ENCODE assay signal across 8 cellular contexts in genomic region chr1:27418786-27419185, GRCh38. TPM values are rescaled to one million over a fixed set of nuclear protein-coding genes. Genes with fewer than 3 reads are reported as not detected.
DNase-seq lines count a peak whose midpoint lies in the region; ATAC-seq and TF ChIP-seq lines count a peak whose summit lies in the region.

No MANE protein-coding gene starts in this region.

- WGBS in prostate gland, result 40% methylated on average over 6 of the region's 6 CpGs

- peak overlapping the region; percentile 90 for H3K27ac ChIP-seq in OCI-LY1 (ENCODE audit: low read depth, low read length, poor library complexity, severe bottlenecking)
- H3K27ac ChIP-seq in prostate gland, result peak overlapping the region; percentile 64 to 68

- H3K4me3 ChIP-seq in OCI-LY1 (ENCODE audit: low read depth, low read length, poor library complexity, severe bottlenecking) (no peak overlapping the region), prostate gland (no peak overlapping the region)

- no peak overlapping the region for H2AFZ ChIP-seq in OCI-LY1 (ENCODE audit: low read length)

- no peak for TF ChIP-seq CTCF in OCI-LY1 (IDR thresholded peaks at IDR 0.05; ENCODE audit: low read length)
- TF ChIP-seq CTCF in prostate gland (IDR thresholded peaks at IDR 0.05), result no peak

- ATAC-seq in GM18909 (IDR thresholded peaks at IDR 0.05; ENCODE audit: poor library complexity, unreplicated experiment), result peak; percentile 14
- ATAC-seq in effector memory CD8-positive, alpha-beta T cell (replicated peaks), result no peak
- no peak for ATAC-seq in GM21619 (IDR thresholded peaks at IDR 0.05; ENCODE audit: unreplicated experiment)
- ATAC-seq in HG03025 (IDR thresholded peaks at IDR 0.05; ENCODE audit: low FRiP score, unreplicated experiment), result no peak

- peaks cover 18 to 44% of the 10 kb centered on the region in 2 donors for H3K4me1 Mint-ChIP-seq in effector memory CD8-positive, alpha-beta T cell (ENCODE audit: low read depth in 2 of 2)

- no peaks in the 10 kb centered on the region for H3K9me2 ChIP-seq in OCI-LY1 (ENCODE audit: low read depth, low read length)

- H3K9me3 ChIP-seq in OCI-LY1 (ENCODE audit: low read length) (no peaks in the 10 kb centered on the region), prostate gland (no peaks in the 10 kb centered on the region)

- no peaks in the 10 kb centered on the region for H4K20me1 ChIP-seq in OCI-LY1 (ENCODE audit: insufficient read depth, low read length)

- no peak for TF ChIP-seq POLR2A in prostate gland (IDR thresholded peaks at IDR 0.05)

- H3K36me3 Mint-ChIP-seq in effector memory CD8-positive, alpha-beta T cell (ENCODE audit: insufficient read depth), result peaks cover 49% of the 10 kb centered on the region

- H3K36me3 ChIP-seq in OCI-LY1 (ENCODE audit: insufficient read depth, low read length), result peaks cover 48% of the 10 kb centered on the region
- peaks cover 0 to 4% of the 10 kb centered on the region in 2 donors for H3K36me3 ChIP-seq in prostate gland

- peaks cover 5% of the 10 kb centered on the region; the same call in 1 of the 2 replicates for H3K79me2 ChIP-seq in OCI-LY1 (ENCODE audit: insufficient read depth, low read length)

- no peaks in the 10 kb centered on the region for H3K9me3 Mint-ChIP-seq in effector memory CD8-positive, alpha-beta T cell

- H3K27ac Mint-ChIP-seq in effector memory CD8-positive, alpha-beta T cell, result peak overlapping the region; percentile 90

- H3K4me2 ChIP-seq in OCI-LY1 (ENCODE audit: low read length), result peak overlapping the region; percentile 38

- DNase-seq in effector memory CD8-positive, alpha-beta T cell, result no peak
- no peak for DNase-seq in prostate gland (ENCODE audit: low spot score)
- no peak for DNase-seq in HCEC 1CT
- DNase-seq in HK-2 (ENCODE audit: unreplicated experiment), result no peak

- H3F3A ChIP-seq in OCI-LY1 (ENCODE audit: insufficient read depth, low read length), result no peaks in the 10 kb centered on the region

- H3K4me1 ChIP-seq in OCI-LY1 (ENCODE audit: insufficient read depth, low read length, severe bottlenecking) (peaks cover 59% of the 10 kb centered on the region), prostate gland (replicated peaks) (peaks cover 11% of the 10 kb centered on the region)

- H3K27me3 ChIP-seq in OCI-LY1 (ENCODE audit: insufficient read depth, low read length) (no peaks in the 10 kb centered on the region), prostate gland (replicated peaks; ENCODE audit: insufficient read depth) (no peaks in the 10 kb centered on the region)

- H3K27me3 Mint-ChIP-seq in effector memory CD8-positive, alpha-beta T cell, result no peaks in the 10 kb centered on the region

- H3K9ac ChIP-seq in OCI-LY1 (ENCODE audit: low read length), result peak overlapping the region; percentile 58

- intact Hi-C loops in prostate gland (cut with DNase I), result loop anchor here (5.0 kb wide), 2 partner anchors 74 to 184 kb away; partner anchors contain the start of genes AHDC1 and WASF2

- H3K4me3 Mint-ChIP-seq in effector memory CD8-positive, alpha-beta T cell, result peak overlapping the region; percentile 31 to 45

RNA-seq across cellular contexts. Expression of gene GPR3, which starts 26.4 kb away (rescaled TPM):
- total RNA-seq in prostate gland, result under 1 TPM; 0.14 to 0.57 TPM

RNA-seq across cellular contexts. Expression of gene CD164L2, which starts 35.7 kb away (rescaled TPM):
- total RNA-seq in prostate gland, result 1 to 10 TPM; 1.8 to 3.6 TPM

RNA-seq across cellular contexts. Expression of gene FCN3, which starts 44.2 kb away (rescaled TPM):
- total RNA-seq in prostate gland, result 10 to 100 TPM in 1 of 2 donors, under 1 TPM in 1; 0.82 to 15.6 TPM

RNA-seq across cellular contexts. Expression of gene MAP3K6, which starts 52.0 kb away (rescaled TPM):
- 10 to 100 TPM; 38.6 to 60.7 TPM for total RNA-seq in prostate gland
